ENCODE assay signal across 8 cellular contexts in genomic region chr5:149371296-149371962, GRCh38. TPM values are rescaled to one million over a fixed set of nuclear protein-coding genes. Genes with fewer than 3 reads are reported as not detected.
DNase-seq lines count a peak whose midpoint lies in the region; ATAC-seq and TF ChIP-seq lines count a peak whose summit lies in the region.

No MANE protein-coding gene starts in this region.

- no peak overlapping the region for H2AFZ ChIP-seq in SU-DHL-6 (ENCODE audit: low read depth, low read length, severe bottlenecking)

- peak; percentile 73 to 83 for ATAC-seq in right cardiac atrium

- H3K27ac ChIP-seq in SU-DHL-6 (ENCODE audit: low read depth, low read length) (no peak overlapping the region), right cardiac atrium (ENCODE audit: low read length) (no peak overlapping the region), skeletal muscle tissue (ENCODE audit: low read depth, low read length) (peak overlapping the region; percentile 26)

- no peaks in the 10 kb centered on the region for H4K20me1 ChIP-seq in SU-DHL-6 (ENCODE audit: low read depth, low read length)

- H3K9me2 ChIP-seq in SU-DHL-6 (replicated peaks; ENCODE audit: insufficient read depth, low read length): no peaks in the 10 kb centered on the region

- H3K36me3 ChIP-seq in H7 (replicated peaks; ENCODE audit: control insufficient read depth, insufficient read depth, low read length): no peaks in the 10 kb centered on the region
- no peaks in the 10 kb centered on the region for H3K36me3 ChIP-seq in MG63
- no peaks in the 10 kb centered on the region for H3K36me3 ChIP-seq in SU-DHL-6 (ENCODE audit: low read length)
- H3K36me3 ChIP-seq in skeletal muscle tissue (ENCODE audit: control insufficient read depth in 3 of 3, insufficient read depth in 3 of 3, low read length in 3 of 3): no peaks in the 10 kb centered on the region

- no peaks in the 10 kb centered on the region for H3K79me2 ChIP-seq in SU-DHL-6 (ENCODE audit: insufficient read depth, low read length)

- no peak overlapping the region for H3K4me2 ChIP-seq in SU-DHL-6 (ENCODE audit: low read depth, low read length, poor library complexity, severe bottlenecking)

- no peak overlapping the region for H3K4me3 ChIP-seq in H7 (ENCODE audit: insufficient read depth, low read depth, low read length)
- H3K4me3 ChIP-seq in MG63: no peak overlapping the region
- no peak overlapping the region for H3K4me3 ChIP-seq in SU-DHL-6 (ENCODE audit: insufficient read depth, low read length, poor library complexity, severe bottlenecking)
- H3K4me3 ChIP-seq in right cardiac atrium (ENCODE audit: low read length): no peak overlapping the region
- peak overlapping the region in 1 of 3 donors; percentile 32 for H3K4me3 ChIP-seq in skeletal muscle tissue (ENCODE audit: low read length in 3 of 3)

- DNase-seq in GM10248 (ENCODE audit: extremely low spot score) (peak; percentile 79), H7 (peak; percentile 92), MG63 (peak; percentile 59), right cardiac atrium (peak in 2 of 3 donors; percentile 79 to 80), cortex of kidney (lab: John Stamatoyannopoulos, UW) (no peak)
- peak; percentile 43 for DNase-seq in activated naive CD8-positive, alpha-beta T cell treated with anti-CD3 and anti-CD28 coated beads, Interleukin-2, amount 50 U/mL, for 16 hours (ENCODE audit: low read depth, low spot score)

- H3K9me3 ChIP-seq in MG63: no peaks in the 10 kb centered on the region
- H3K9me3 ChIP-seq in SU-DHL-6 (ENCODE audit: insufficient read depth, low read length): no peaks in the 10 kb centered on the region
- H3K9me3 ChIP-seq in right cardiac atrium (ENCODE audit: control insufficient read depth, low read length): no peaks in the 10 kb centered on the region
- H3K9me3 ChIP-seq in skeletal muscle tissue (ENCODE audit: control insufficient read depth in 3 of 3, low read length in 3 of 3): no peaks in the 10 kb centered on the region

- WGBS in right cardiac atrium: 42% methylated on average over 12 of the region's 12 CpGs

- H3K9ac ChIP-seq in SU-DHL-6 (ENCODE audit: low read length): no peak overlapping the region
- H3K9ac ChIP-seq in skeletal muscle tissue (ENCODE audit: low read depth in 1 of 3, low read length in 3 of 3): no peak overlapping the region

- CTCF ChIA-PET in GM10248 (lab: Yijun Ruan, JAX): interaction anchor here (0.6 to 9.0 kb wide), 39 partner anchors 9 to 638 kb away, joined by 3 to 186 read pairs (median 4); partner anchors contain the start of genes GRPEL2, IL17B and PCYOX1L

- intact Hi-C loops in right cardiac atrium (cut with DNase I): loop anchor here in 1 of 4 donors (10.0 kb wide), 1 partner anchor 193 kb away; no protein-coding TSS in a partner anchor

- POLR2A ChIA-PET in GM10248 (lab: Yijun Ruan, JAX): interaction anchor here (1.5 kb wide), 1 partner anchor 26 kb away, joined by 3 read pairs; the partner anchor contains the start of gene GRPEL2

- H3K4me1 ChIP-seq in right cardiac atrium (ENCODE audit: control insufficient read depth, insufficient read depth, low read length): no peaks in the 10 kb centered on the region
- H3K4me1 ChIP-seq in skeletal muscle tissue (ENCODE audit: control insufficient read depth in 3 of 3, insufficient read depth in 3 of 3, low read length in 3 of 3): peaks cover 14 to 23% (median 23%) of the 10 kb centered on the region in 3 donors

- no peaks in the 10 kb centered on the region for H3K27me3 ChIP-seq in H7 (ENCODE audit: control insufficient read depth, insufficient read depth, low read length)
- no peaks in the 10 kb centered on the region for H3K27me3 ChIP-seq in MG63
- no peaks in the 10 kb centered on the region for H3K27me3 ChIP-seq in SU-DHL-6 (ENCODE audit: low read length)
- H3K27me3 ChIP-seq in right cardiac atrium (ENCODE audit: control insufficient read depth, insufficient read depth): no peaks in the 10 kb centered on the region
- no peaks in the 10 kb centered on the region for H3K27me3 ChIP-seq in skeletal muscle tissue (ENCODE audit: control insufficient read depth in 3 of 3, insufficient read depth in 3 of 3, low read length in 3 of 3)

- TF ChIP-seq CTCF in GM10248 (IDR thresholded peaks at IDR 0.05; ENCODE audit: control extremely low read depth, extremely low read depth, low read depth, missing control alignments) (peak; percentile 84), SU-DHL-6 (IDR thresholded peaks at IDR 0.05; ENCODE audit: insufficient read depth, low read length, poor library complexity, severe bottlenecking) (peak; percentile 50)

- H3F3A ChIP-seq in SU-DHL-6 (ENCODE audit: insufficient read depth): no peaks in the 10 kb centered on the region

RNA-seq across cellular contexts. Expression of gene IL17B, which starts 7.7 kb away (rescaled TPM):
- not detected in 2 replicates for total RNA-seq in H7 (2014; rRNA removed; shearing (Covaris generic))
- total RNA-seq in MG63 (2014; rRNA removed; shearing (Covaris generic); ENCODE audit: low replicate concordance): not detected in 2 replicates
- total RNA-seq in right cardiac atrium: 1 to 10 TPM in 1 of 4 donors, under 1 TPM in 2, not detected in 1; 0.65 to 2.3 (median 0.94) TPM
- polyA plus RNA-seq in right cardiac atrium: 1.4 TPM
- total RNA-seq in skeletal muscle tissue: 247 TPM

RNA-seq across cellular contexts. Expression of gene PCYOX1L, which starts 13.6 kb away (rescaled TPM):
- total RNA-seq in H7 (2014; rRNA removed; shearing (Covaris generic)): 6.5 and 9.4 TPM in 2 replicates
- total RNA-seq in MG63 (2014; rRNA removed; shearing (Covaris generic); ENCODE audit: low replicate concordance): 6.4 and 16.6 TPM in 2 replicates
- total RNA-seq in right cardiac atrium: 1 to 10 TPM; 4.7 to 7.0 (median 6.2) TPM
- polyA plus RNA-seq in right cardiac atrium: 3.7 TPM
- 3.7 TPM for total RNA-seq in skeletal muscle tissue

RNA-seq across cellular contexts. Expression of gene GRPEL2, which starts 26.1 kb away (rescaled TPM):
- total RNA-seq in H7 (2014; rRNA removed; shearing (Covaris generic)): 36.1 and 37.0 TPM in 2 replicates
- 30.2 and 49.1 TPM in 2 replicates for total RNA-seq in MG63 (2014; rRNA removed; shearing (Covaris generic); ENCODE audit: low replicate concordance)
- total RNA-seq in right cardiac atrium: 10 to 100 TPM in 1 of 4 donors, 1 to 10 TPM in 3; 9.1 to 11.3 (median 9.4) TPM
- 4.8 TPM for polyA plus RNA-seq in right cardiac atrium
- total RNA-seq in skeletal muscle tissue: 14.1 TPM

Comparison
In these comparisons a context has a peak if more than half of its experiments do, and no peak if none do; other contexts are left out.
1. RNA of gene IL17B, which starts 7.7 kb away (total RNA-seq): 247 TPM in skeletal muscle tissue (single experiment); 0.65 to 2.3 TPM in right cardiac atrium, not detected in H7 and not detected in MG63; every median in the first group is over 10 times any median in the second.